1 cellular context compared by ENCODE assay signal in genomic region chr1:202957733-202958543, GRCh38.
TF ChIP-seq lines count a peak whose summit lies in the region.

TSS of gene ADIPOR1 (minus strand) at chr1:202958312. CDS start at chr1:202951070, 7,242 bp downstream.

TF ChIP-seq in HepG2, 621 proteins besides CTCF, POLR2A, EP300 and RAD21 (continued from another document and continues in another):
- no peak for TF ChIP-seq NFATC3 (CRISPR knock-in tag; IDR thresholded peaks at IDR 0.05)
- peak; percentile 27; the same call in 1 of the 2 replicates for TF ChIP-seq ARNT2 (CRISPR knock-in tag; IDR thresholded peaks at IDR 0.05; ENCODE audit: low read depth)
- TF ChIP-seq ZNF713 (CRISPR knock-in tag; IDR thresholded peaks at IDR 0.05): peak; percentile 70; the same call in 1 of the 2 replicates
- TF ChIP-seq NR2F2 (IDR thresholded peaks at IDR 0.05; ENCODE audit: borderline replicate concordance, low read depth): no peak
- TF ChIP-seq SIN3B (IDR thresholded peaks at IDR 0.05; ENCODE audit: low read length): no peak
- TF ChIP-seq ZNF782 (CRISPR knock-in tag; IDR thresholded peaks at IDR 0.05; ENCODE audit: borderline replicate concordance): 0 out of 2 replicates have a peak, but pooled peaks have one; percentile 41
- no peak for TF ChIP-seq ZNF44 (CRISPR knock-in tag; IDR thresholded peaks at IDR 0.05)
- TF ChIP-seq SMARCE1 (IDR thresholded peaks at IDR 0.05; ENCODE audit: borderline replicate concordance): no peak
- peak; percentile 91 for TF ChIP-seq RBFOX2 (IDR thresholded peaks at IDR 0.05; ENCODE audit: low read depth, low read length)
- peak; percentile 59 for TF ChIP-seq ZNF567 (CRISPR knock-in tag; IDR thresholded peaks at IDR 0.05; ENCODE audit: borderline replicate concordance)
- no peak for TF ChIP-seq EED (CRISPR knock-in tag; IDR thresholded peaks at IDR 0.05)
- no peak for TF ChIP-seq ZSCAN29 (CRISPR knock-in tag; conservative IDR thresholded peaks at IDR 0.05)
- peak; percentile 30; the same call in 1 of the 2 replicates for TF ChIP-seq ETV5 (CRISPR knock-in tag; IDR thresholded peaks at IDR 0.05; ENCODE audit: borderline replicate concordance)
- peak; percentile 49 for TF ChIP-seq PATZ1 (CRISPR knock-in tag; IDR thresholded peaks at IDR 0.05)
- 0 out of 2 replicates have a peak, but pooled peaks have one; percentile 51 for TF ChIP-seq ZNF512 (CRISPR knock-in tag; IDR thresholded peaks at IDR 0.05)
- 0 out of 2 replicates have a peak, but pooled peaks have one; percentile 20 for TF ChIP-seq ZNF160 (CRISPR knock-in tag; IDR thresholded peaks at IDR 0.05)
- TF ChIP-seq ZNF260 (CRISPR knock-in tag; IDR thresholded peaks at IDR 0.05; ENCODE audit: borderline replicate concordance, low read depth): no peak
- TF ChIP-seq CHD2 (IDR thresholded peaks at IDR 0.05; ENCODE audit: low read depth, low read length): peak; percentile 65
- TF ChIP-seq ZBTB37 (CRISPR knock-in tag; IDR thresholded peaks at IDR 0.05): no peak
- TF ChIP-seq YEATS4 (CRISPR knock-in tag; IDR thresholded peaks at IDR 0.05; ENCODE audit: borderline replicate concordance): peak; percentile 61; the same call in 1 of the 2 replicates
- TF ChIP-seq TFDP1 (CRISPR knock-in tag; IDR thresholded peaks at IDR 0.05; ENCODE audit: borderline replicate concordance): peak; percentile 69; the same call in 1 of the 2 replicates
- TF ChIP-seq, protein P1, sequence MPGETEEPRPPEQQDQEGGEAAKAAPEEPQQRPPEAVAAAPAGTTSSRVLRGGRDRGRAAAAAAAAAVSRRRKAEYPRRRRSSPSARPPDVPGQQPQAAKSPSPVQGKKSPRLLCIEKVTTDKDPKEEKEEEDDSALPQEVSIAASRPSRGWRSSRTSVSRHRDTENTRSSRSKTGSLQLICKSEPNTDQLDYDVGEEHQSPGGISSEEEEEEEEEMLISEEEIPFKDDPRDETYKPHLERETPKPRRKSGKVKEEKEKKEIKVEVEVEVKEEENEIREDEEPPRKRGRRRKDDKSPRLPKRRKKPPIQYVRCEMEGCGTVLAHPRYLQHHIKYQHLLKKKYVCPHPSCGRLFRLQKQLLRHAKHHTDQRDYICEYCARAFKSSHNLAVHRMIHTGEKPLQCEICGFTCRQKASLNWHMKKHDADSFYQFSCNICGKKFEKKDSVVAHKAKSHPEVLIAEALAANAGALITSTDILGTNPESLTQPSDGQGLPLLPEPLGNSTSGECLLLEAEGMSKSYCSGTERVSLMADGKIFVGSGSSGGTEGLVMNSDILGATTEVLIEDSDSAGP (CRISPR knock-in tag; IDR thresholded peaks at IDR 0.05; ENCODE audit: borderline replicate concordance): peak; percentile 61; the same call in 1 of the 2 replicates
- no peak for TF ChIP-seq ZNF557 (CRISPR knock-in tag; IDR thresholded peaks at IDR 0.05)
- TF ChIP-seq TRIM24 (CRISPR knock-in tag; IDR thresholded peaks at IDR 0.05): no peak
- TF ChIP-seq SP1 (IDR thresholded peaks at IDR 0.05): no peak
- TF ChIP-seq SP1 (CRISPR knock-in tag; IDR thresholded peaks at IDR 0.05): peak; percentile 66
- TF ChIP-seq POLR2G (IDR thresholded peaks at IDR 0.05; ENCODE audit: low read depth, low read length): peak; percentile 86
- TF ChIP-seq NFYB (CRISPR knock-in tag; IDR thresholded peaks at IDR 0.05): peak; percentile 65
- TF ChIP-seq GABPA (IDR thresholded peaks at IDR 0.05; ENCODE audit: low read depth, low read length): peak; percentile 88
- TF ChIP-seq GABPA (CRISPR knock-in tag; IDR thresholded peaks at IDR 0.05; ENCODE audit: low read depth): peak; percentile 79
- TF ChIP-seq, protein P2, sequence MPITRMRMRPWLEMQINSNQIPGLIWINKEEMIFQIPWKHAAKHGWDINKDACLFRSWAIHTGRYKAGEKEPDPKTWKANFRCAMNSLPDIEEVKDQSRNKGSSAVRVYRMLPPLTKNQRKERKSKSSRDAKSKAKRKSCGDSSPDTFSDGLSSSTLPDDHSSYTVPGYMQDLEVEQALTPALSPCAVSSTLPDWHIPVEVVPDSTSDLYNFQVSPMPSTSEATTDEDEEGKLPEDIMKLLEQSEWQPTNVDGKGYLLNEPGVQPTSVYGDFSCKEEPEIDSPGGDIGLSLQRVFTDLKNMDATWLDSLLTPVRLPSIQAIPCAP (CRISPR knock-in tag; IDR thresholded peaks at IDR 0.05; ENCODE audit: low read depth): no peak
- peak; percentile 60 for TF ChIP-seq SP2 (CRISPR knock-in tag; IDR thresholded peaks at IDR 0.05)
- 0 out of 2 replicates have a peak, but pooled peaks have one; percentile 21 for TF ChIP-seq ZNF772 (CRISPR knock-in tag; IDR thresholded peaks at IDR 0.05)
- TF ChIP-seq ZNF761 (CRISPR knock-in tag; conservative IDR thresholded peaks at IDR 0.05): no peak
- no peak for TF ChIP-seq HNF4G (IDR thresholded peaks at IDR 0.05; ENCODE audit: borderline replicate concordance, low read depth, low read length)
- peak; percentile 59; the same call in 1 of the 2 replicates for TF ChIP-seq HNF4G (CRISPR knock-in tag; IDR thresholded peaks at IDR 0.05; ENCODE audit: borderline replicate concordance, low read depth)
- TF ChIP-seq ZNF709 (CRISPR knock-in tag; IDR thresholded peaks at IDR 0.05): 0 out of 2 replicates have a peak, but pooled peaks have one; percentile 30
- peak; percentile 75; the same call in 1 of the 2 replicates for TF ChIP-seq KAT7 (CRISPR knock-in tag; IDR thresholded peaks at IDR 0.05; ENCODE audit: borderline replicate concordance)
- no peak for TF ChIP-seq ZNF234 (CRISPR knock-in tag; conservative IDR thresholded peaks at IDR 0.05)
- no peak for TF ChIP-seq YY1 (IDR thresholded peaks at IDR 0.05; ENCODE audit: insufficient read depth, insufficient replicate concordance, low read depth, low read length)
- no peak for TF ChIP-seq PLSCR1 (CRISPR knock-in tag; IDR thresholded peaks at IDR 0.05; ENCODE audit: borderline replicate concordance)
- no peak for TF ChIP-seq ZNF883 (CRISPR knock-in tag; IDR thresholded peaks at IDR 0.05; ENCODE audit: not compliant biosample characterization)
- 0 out of 2 replicates have a peak, but pooled peaks have one; percentile 31 for TF ChIP-seq ZNF33A (CRISPR knock-in tag; IDR thresholded peaks at IDR 0.05; ENCODE audit: borderline replicate concordance)
- TF ChIP-seq HNF1B (CRISPR knock-in tag; IDR thresholded peaks at IDR 0.05): 0 out of 2 replicates have a peak, but pooled peaks have one; percentile 16
- TF ChIP-seq ZNF83 (CRISPR knock-in tag; IDR thresholded peaks at IDR 0.05; ENCODE audit: borderline replicate concordance): peak; percentile 43; the same call in 1 of the 2 replicates
- TF ChIP-seq ZNF615 (CRISPR knock-in tag; IDR thresholded peaks at IDR 0.05; ENCODE audit: borderline replicate concordance): 0 out of 2 replicates have a peak, but pooled peaks have one; percentile 53
- no peak for TF ChIP-seq ZNF180 (CRISPR knock-in tag; IDR thresholded peaks at IDR 0.05; ENCODE audit: borderline replicate concordance, low read depth)
- TF ChIP-seq, protein P3, sequence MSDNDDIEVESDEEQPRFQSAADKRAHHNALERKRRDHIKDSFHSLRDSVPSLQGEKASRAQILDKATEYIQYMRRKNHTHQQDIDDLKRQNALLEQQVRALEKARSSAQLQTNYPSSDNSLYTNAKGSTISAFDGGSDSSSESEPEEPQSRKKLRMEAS (IDR thresholded peaks at IDR 0.05): peak; percentile 59; the same call in 1 of the 2 replicates
- TF ChIP-seq ZNF225 (CRISPR knock-in tag; IDR thresholded peaks at IDR 0.05): peak; percentile 92
- TF ChIP-seq TARDBP (CRISPR knock-in tag; IDR thresholded peaks at IDR 0.05): peak; percentile 63
- no peak for TF ChIP-seq GATAD2A (CRISPR knock-in tag; IDR thresholded peaks at IDR 0.05)
- peak in 1 of 2 experiments; percentile 42; a peak in 1 of 4 replicates for TF ChIP-seq NR2F1 (CRISPR knock-in tag; IDR thresholded peaks at IDR 0.05)
- no peak for TF ChIP-seq ZSCAN12 (CRISPR knock-in tag; IDR thresholded peaks at IDR 0.05)
- TF ChIP-seq CCDC6 (CRISPR knock-in tag; IDR thresholded peaks at IDR 0.05): 0 out of 2 replicates have a peak, but pooled peaks have one; percentile 53
- TF ChIP-seq MXI1 (IDR thresholded peaks at IDR 0.05; ENCODE audit: borderline replicate concordance, low read depth, low read length): peak; percentile 65; the same call in 1 of the 3 replicates
- TF ChIP-seq SP4 (CRISPR knock-in tag; IDR thresholded peaks at IDR 0.05): peak; percentile 82
- no peak for TF ChIP-seq RBM22 (optimal IDR thresholded peaks at IDR 0.05; ENCODE audit: low read length)
- TF ChIP-seq TEF (CRISPR knock-in tag; IDR thresholded peaks at IDR 0.05): no peak
- no peak for TF ChIP-seq ZNF775 (CRISPR knock-in tag; IDR thresholded peaks at IDR 0.05; ENCODE audit: borderline replicate concordance)
- TF ChIP-seq ESRRA (CRISPR knock-in tag; IDR thresholded peaks at IDR 0.05; ENCODE audit: low read depth): no peak
- TF ChIP-seq POGZ (CRISPR knock-in tag; IDR thresholded peaks at IDR 0.05): peak; percentile 15; the same call in 1 of the 2 replicates
- peak; percentile 79 for TF ChIP-seq PHF8 (CRISPR knock-in tag; IDR thresholded peaks at IDR 0.05)
